In genomic region chr11:116499396-116500001, GRCh38 we compare ENCODE assay signal across 9 cellular contexts.
DNase-seq lines count a peak whose midpoint lies in the region; ATAC-seq and TF ChIP-seq lines count a peak whose summit lies in the region.
"Had no signal": no experiment of that assay in that cellular context is flagged by ENCODE, and none has a peak within 500 bp of the region (broad histone marks: within the 10 kb centered on the region; RNA-seq: fewer than 3 reads in every experiment).

No MANE protein-coding gene starts in this region.

- no peaks in the 10 kb centered on the region for H3K9me3 ChIP-seq in DND-41 (ENCODE audit: insufficient read depth, low read length, severe bottlenecking)
- no peaks in the 10 kb centered on the region for H3K9me3 ChIP-seq in PC-3 (ENCODE audit: low read length)

- H3K4me3 ChIP-seq in DND-41 (ENCODE audit: low read depth in 1 of 2, low read length in 2 of 2) (no peak overlapping the region), PC-3 (ENCODE audit: low read length) (no peak overlapping the region), astrocyte of the spinal cord (ENCODE audit: low read depth, low read length) (no peak overlapping the region)
- H3K4me3 ChIP-seq: skin epidermis had no signal

- intact Hi-C loops in PC-3 (cut with micrococcal nuclease) = no loop called here

- no peaks in the 10 kb centered on the region for H3K4me1 ChIP-seq in DND-41 (ENCODE audit: insufficient read depth, low read length)
- H3K4me1 ChIP-seq in PC-3 (ENCODE audit: insufficient read depth, low read length) = no peaks in the 10 kb centered on the region

- peak; percentile 60; the same call in 2 of the 3 replicates for ATAC-seq in DND-41 (ENCODE audit: insufficient read depth, low read depth)
- peak; percentile 57 for ATAC-seq in PC-3
- no peak for ATAC-seq in HG03135 (IDR thresholded peaks at IDR 0.05; ENCODE audit: unreplicated experiment)
- ATAC-seq in HG02759 (IDR thresholded peaks at IDR 0.05; ENCODE audit: unreplicated experiment) = no peak

- no TSS peak for BruUV-seq in PC-3 (replicated peaks; lab: Mats Ljungman, UMichigan)

- CTCF ChIA-PET in PC-3 (lab: Charles Lee) = no interaction called here

- no peaks in the 10 kb centered on the region for H3K9me2 ChIP-seq in PC-3 (replicated peaks; ENCODE audit: low read length)

- TF ChIP-seq CTCF in DND-41 (IDR thresholded peaks at IDR 0.05; ENCODE audit: borderline replicate concordance, extremely low read depth, low read length, poor library complexity, severe bottlenecking) (peak; percentile 73), PC-3 (conservative IDR thresholded peaks at IDR 0.05; ENCODE audit: low read depth, low read length) (peak; percentile 84), astrocyte of the spinal cord (IDR thresholded peaks at IDR 0.05; ENCODE audit: low read depth, low read length) (peak; percentile 57)

- H2AFZ ChIP-seq in DND-41 (ENCODE audit: low read depth, low read length) (no peak overlapping the region), PC-3 (ENCODE audit: low read length) (no peak overlapping the region)

- H3K36me3 ChIP-seq in DND-41 (ENCODE audit: insufficient read depth, low read length) (no peaks in the 10 kb centered on the region), PC-3 (ENCODE audit: low read depth, low read length) (no peaks in the 10 kb centered on the region)

- POLR2A ChIA-PET in PC-3 (lab: Charles Lee; ENCODE audit: unreplicated experiment) = interaction anchor here (0.5 kb wide), 1 partner anchor 870 kb away, joined by 6 read pairs; no protein-coding TSS in a partner anchor

- H3F3A ChIP-seq in PC-3 (ENCODE audit: low read length, unreplicated experiment) = no peaks in the 10 kb centered on the region

- in situ Hi-C loops in astrocyte of the spinal cord (cut with HindIII; ENCODE audit: low sequenced_read_pairs) = no loop called here

- H3K27ac ChIP-seq in DND-41 (ENCODE audit: low read length) (no peak overlapping the region), PC-3 (ENCODE audit: low read length) (no peak overlapping the region)
- H3K27ac ChIP-seq: skin epidermis had no signal

- H4K20me1 ChIP-seq in DND-41 (ENCODE audit: insufficient read depth, low read length) = no peaks in the 10 kb centered on the region
- H4K20me1 ChIP-seq in PC-3 (ENCODE audit: low read length) = no peaks in the 10 kb centered on the region

- H3K9ac ChIP-seq in DND-41 (ENCODE audit: low read depth, low read length) (no peak overlapping the region), PC-3 (ENCODE audit: low read length) (no peak overlapping the region)

- H3K27me3 ChIP-seq in DND-41 (ENCODE audit: insufficient read depth, low read length, poor library complexity) = peaks cover 14% of the 10 kb centered on the region
- peaks cover 67% of the 10 kb centered on the region for H3K27me3 ChIP-seq in PC-3 (ENCODE audit: low read length)

- H3K79me2 ChIP-seq in DND-41 (ENCODE audit: insufficient read depth, low read length) (no peaks in the 10 kb centered on the region), PC-3 (ENCODE audit: low read length) (no peaks in the 10 kb centered on the region)

- DNase-seq in DND-41 = peak; percentile 62
- DNase-seq in HuH-7 (ENCODE audit: low spot score) = peak; percentile 81
- peak; percentile 69 for DNase-seq in PC-3
- DNase-seq in astrocyte of the spinal cord (ENCODE audit: low read depth, low spot score) = peak; percentile 43
- DNase-seq in islet precursor cell = peak; percentile 92
- DNase-seq in stimulated activated CD4-positive, alpha-beta T cell treated with anti-CD3 and anti-CD28 coated beads, TNF-alpha, amount 100 ng/mL, for 24 hours (ENCODE audit: low read depth in 3 of 3) = peak; percentile 8 to 67 (median 12)

- H3K4me2 ChIP-seq in DND-41 (ENCODE audit: insufficient read depth, low read length) = no peak overlapping the region
- no peak overlapping the region for H3K4me2 ChIP-seq in PC-3 (ENCODE audit: low read length)

Comparison
In these comparisons a context has a peak if more than half of its experiments do, and no peak if none do; other contexts are left out.
1. ATAC-seq: peak in DND-41 (single experiment) and PC-3 (single experiment); none in HG03135 (single experiment) and HG02759 (single experiment).
2. DNase-seq: peak in every context shown above with its lines; median percentile 92 in islet precursor cell; 81 in HuH-7; 69 in PC-3; 62 in DND-41; 43 in astrocyte of the spinal cord; 12 in stimulated activated CD4-positive, alpha-beta T cell treated with anti-CD3 and anti-CD28 coated beads, TNF-alpha, amount 100 ng/mL, for 24 hours.
3. Peak in every context shown above with its lines, with median percentiles within 50 percentile points of each other: CTCF ChIP-seq.